10 cellular contexts compared by ENCODE assay signal in genomic region chr11:124760205-124760652, GRCh38. TPM values are rescaled to one million over a fixed set of nuclear protein-coding genes. Genes with fewer than 3 reads are reported as not detected.
DNase-seq lines count a peak whose midpoint lies in the region; ATAC-seq and TF ChIP-seq lines count a peak whose summit lies in the region.
"Had no signal": no experiment of that assay in that cellular context is flagged by ENCODE, and none has a peak within 500 bp of the region (broad histone marks: within the 10 kb centered on the region; RNA-seq: fewer than 3 reads in every experiment).

No MANE protein-coding gene starts in this region.

- DNase-seq in left ventricle myocardium inferior (peak; percentile 54), stomach (no peak), D341Med (ENCODE audit: low spot score) (no peak)
- no peak for DNase-seq in stimulated activated CD4-positive, alpha-beta T cell treated with anti-CD3 and anti-CD28 coated beads, Interleukin-1b, Interleukin-23, amount 100 ng/mL, for 48 hours
- DNase-seq: central memory CD4-positive, alpha-beta T cell; SHP77 treated with DMSO at 0.1 percent for 48 hours had no signal

- H3K27ac ChIP-seq in left ventricle myocardium inferior (replicated peaks), result peak overlapping the region; percentile 98
- H3K27ac ChIP-seq in stomach, result peak overlapping the region; percentile 39 to 83 (median 79)

- TF ChIP-seq CTCF in left ventricle myocardium inferior (IDR thresholded peaks at IDR 0.05; ENCODE audit: borderline replicate concordance) (no peak), stomach (IDR thresholded peaks at IDR 0.05) (no peak)

- 26 to 56% (median 39%) methylated on average over 18 to 25 of the region's 25 CpGs for WGBS in stomach, 5 donors

- intact Hi-C loops in left ventricle myocardium inferior (cut with micrococcal nuclease) (loop anchor here (5.0 to 10.0 kb wide), 2 partner anchors 75 to 88 kb away; partner anchors contain the start of genes SIAE and SPA17), stomach (cut with DNase I; ENCODE audit: low total_unique reads) (loop anchor here (5.0 kb wide), 1 partner anchor 88 kb away; the partner anchor contains the start of genes SIAE and SPA17)

- H3K9me3 ChIP-seq in left ventricle myocardium inferior (replicated peaks) (no peaks in the 10 kb centered on the region), stomach (no peaks in the 10 kb centered on the region)

- peak; percentile 52 for TF ChIP-seq POLR2A in GM19099 (IDR thresholded peaks at IDR 0.05; ENCODE audit: extremely low read depth, insufficient read length, low read depth)
- no peak for TF ChIP-seq POLR2A in stomach (IDR thresholded peaks at IDR 0.05)

- peak overlapping the region; percentile 82 for H3K4me3 ChIP-seq in left ventricle myocardium inferior
- peak overlapping the region; percentile 40 to 78 (median 57) for H3K4me3 ChIP-seq in stomach

- H3K4me1 ChIP-seq in left ventricle myocardium inferior, result peaks cover 83% of the 10 kb centered on the region
- H3K4me1 ChIP-seq in stomach, result peaks cover 42 to 63% (median 62%) of the 10 kb centered on the region in 4 donors

- H3K27me3 ChIP-seq in left ventricle myocardium inferior (ENCODE audit: low read depth) (peaks cover 76% of the 10 kb centered on the region), stomach (peaks cover 4 to 74% (median 42%) of the 10 kb centered on the region in 3 donors)

- H3K36me3 ChIP-seq in left ventricle myocardium inferior, result peaks cover 8% of the 10 kb centered on the region
- peaks cover 0 to 10% (median 0%) of the 10 kb centered on the region in 4 donors for H3K36me3 ChIP-seq in stomach

- no peak for TF ChIP-seq EP300 in stomach (IDR thresholded peaks at IDR 0.05)

- ATAC-seq in HG03342 (IDR thresholded peaks at IDR 0.05; ENCODE audit: unreplicated experiment) (peak; percentile 24), HG02970 (IDR thresholded peaks at IDR 0.05; ENCODE audit: low FRiP score, unreplicated experiment) (no peak), HG03442 (IDR thresholded peaks at IDR 0.05; ENCODE audit: unreplicated experiment) (no peak)

RNA-seq across cellular contexts. Expression of gene ESAM, which starts 1.9 kb away (rescaled TPM):
- total RNA-seq in left ventricle myocardium inferior, result 40.0 TPM
- total RNA-seq in stomach, result 10 to 100 TPM in 1 of 5 donors, 1 to 10 TPM in 4; 4.1 to 11.3 (median 9.4) TPM
- 10 to 100 TPM in 2 of 3 donors, 1 to 10 TPM in 1; 8.1 to 19.6 (median 13.9) TPM for polyA plus RNA-seq in stomach

RNA-seq across cellular contexts. Expression of gene VSIG2, which starts 8.2 kb away (rescaled TPM):
- 1.2 TPM for total RNA-seq in left ventricle myocardium inferior
- total RNA-seq in stomach, result 100 to 1,000 TPM in 3 of 5 donors, 10 to 100 TPM in 2; 80.5 to 419 (median 147) TPM
- polyA plus RNA-seq in stomach, result 100 to 1,000 TPM; 178 to 219 (median 196) TPM

RNA-seq across cellular contexts. Expression of gene NRGN, which starts 20.5 kb away (rescaled TPM):
- total RNA-seq in left ventricle myocardium inferior (5.0 TPM), stomach (under 1 TPM in 2 of 5 donors, not detected in 3; 0.37 to 0.87 TPM)
- polyA plus RNA-seq in stomach, result 1 to 10 TPM in 2 of 3 donors, not detected in 1; 3.1 to 5.5 TPM

RNA-seq across cellular contexts. Expression of gene MSANTD2, which starts 40.0 kb away (rescaled TPM):
- total RNA-seq in left ventricle myocardium inferior (2.7 TPM), stomach (10 to 100 TPM in 3 of 5 donors, 1 to 10 TPM in 2; 3.2 to 40.2 (median 20.9) TPM)
- polyA plus RNA-seq in stomach, result 10 to 100 TPM in 1 of 3 donors, 1 to 10 TPM in 2; 2.8 to 11.3 (median 3.1) TPM

Comparison
In these comparisons a context has a peak if more than half of its experiments do, and no peak if none do; other contexts are left out.
1. RNA of gene VSIG2, which starts 8.2 kb away (total RNA-seq): 80.5 to 419 TPM in stomach; 1.2 TPM in left ventricle myocardium inferior (single experiment); every median in the first group is over 10 times any median in the second.